In genomic region chrX:39162322-39162721, GRCh38 we compare ENCODE assay signal across 9 cellular contexts.
DNase-seq lines count a peak whose midpoint lies in the region; ATAC-seq and TF ChIP-seq lines count a peak whose summit lies in the region.
"Had no signal": no experiment of that assay in that cellular context is flagged by ENCODE, and none has a peak within 500 bp of the region (broad histone marks: within the 10 kb centered on the region; RNA-seq: fewer than 3 reads in every experiment).

No MANE protein-coding gene starts in this region.

- no peak overlapping the region for H3K27ac Mint-ChIP-seq in Calu3 (ENCODE audit: unreplicated experiment)

- TF ChIP-seq POLR2A in erythroblast (IDR thresholded peaks at IDR 0.05; ENCODE audit: low read length) (no peak), sigmoid colon (IDR thresholded peaks at IDR 0.05) (no peak)

- H3K4me3 Mint-ChIP-seq in Calu3 (ENCODE audit: low read depth, unreplicated experiment), result no peak overlapping the region

- H3K4me1 Mint-ChIP-seq in Calu3 (ENCODE audit: low read depth, unreplicated experiment), result peaks cover 17% of the 10 kb centered on the region

- DNase-seq in GM03348 (ENCODE audit: low spot score), result peak; percentile 7
- peak; percentile 53 to 57 for DNase-seq in activated CD4-positive, alpha-beta T cell treated with anti-CD3 and anti-CD28 coated beads, Interleukin-2, amount 50 U/mL, for 48 hours
- peak; percentile 79 for DNase-seq in erythroblast (lab: John Stamatoyannopoulos, UW)
- DNase-seq in sigmoid colon, result no peak
- DNase-seq in Calu3, result no peak
- DNase-seq in BE2C, result no peak
- DNase-seq in midbrain (lab: John Stamatoyannopoulos, UW), result no peak
- DNase-seq: mammary epithelial cell had no signal

- no peak for TF ChIP-seq EP300 in sigmoid colon (IDR thresholded peaks at IDR 0.05)

- H3K4me1 ChIP-seq in sigmoid colon, result peaks cover 0 to 8% (median 0%) of the 10 kb centered on the region in 4 donors
- H3K4me1 ChIP-seq in BE2C, result peaks cover 15% of the 10 kb centered on the region

- no peaks in the 10 kb centered on the region for H3K27me3 ChIP-seq in sigmoid colon
- no peaks in the 10 kb centered on the region for H3K27me3 ChIP-seq in BE2C

- peak overlapping the region in 3 of 4 donors; percentile 8 to 17 (median 12) for H3K4me3 ChIP-seq in sigmoid colon
- no peak overlapping the region for H3K4me3 ChIP-seq in BE2C (ENCODE audit: low read depth, low read length)

- intact Hi-C loops in sigmoid colon (cut with DNase I), result no loop called here
- intact Hi-C loops in Calu3 (cut with micrococcal nuclease; ENCODE audit: unreplicated experiment), result no loop called here

- TF ChIP-seq CTCF in sigmoid colon (IDR thresholded peaks at IDR 0.05) (peak in 1 of 4 experiments; percentile 15), Calu3 (IDR thresholded peaks at IDR 0.05; ENCODE audit: unreplicated experiment) (no peak), BE2C (IDR thresholded peaks at IDR 0.05; ENCODE audit: low read depth, low read length) (no peak)

- CTCF ChIA-PET in Calu3 (lab: Charles Lee), result no interaction called here

- H3K9me3 ChIP-seq in sigmoid colon (no peaks in the 10 kb centered on the region), BE2C (no peaks in the 10 kb centered on the region)

- WGBS in sigmoid colon, 2 donors, result 11 to 15% methylated on average over 29 of the region's 29 CpGs

- no peaks in the 10 kb centered on the region for H3K9me3 Mint-ChIP-seq in Calu3 (ENCODE audit: low read depth, unreplicated experiment)

- no TSS peak for BruUV-seq in Calu3 (replicated peaks; lab: Mats Ljungman, UMichigan)

- peaks cover 53% of the 10 kb centered on the region for H3K27me3 Mint-ChIP-seq in Calu3 (ENCODE audit: unreplicated experiment)

- H3K36me3 Mint-ChIP-seq in Calu3 (ENCODE audit: insufficient read depth, unreplicated experiment), result no peaks in the 10 kb centered on the region

- no peaks in the 10 kb centered on the region for H3K36me3 ChIP-seq in sigmoid colon
- H3K36me3 ChIP-seq in BE2C, result no peaks in the 10 kb centered on the region

- no peak overlapping the region for H3K27ac ChIP-seq in sigmoid colon

- no peak for ATAC-seq in SK-N-SH treated with all-trans-retinoic acid at 6 μM for 48 hours

TF ChIP-seq in SK-N-SH treated with all-trans-retinoic acid at 6 μM for 48 hours, 23 proteins besides CTCF, POLR2A, EP300 and RAD21:
- TF ChIP-seq TOX (CRISPR knock-in tag; IDR thresholded peaks at IDR 0.05; ENCODE audit: borderline replicate concordance) (no peak), ISL1 (CRISPR knock-in tag; IDR thresholded peaks at IDR 0.05) (no peak), CSRNP3 (CRISPR knock-in tag; IDR thresholded peaks at IDR 0.05) (no peak), ESRRG (CRISPR knock-in tag; IDR thresholded peaks at IDR 0.05) (no peak), PATZ1 (CRISPR knock-in tag; IDR thresholded peaks at IDR 0.05; ENCODE audit: borderline replicate concordance) (no peak), RARB (CRISPR knock-in tag; IDR thresholded peaks at IDR 0.05) (no peak), CSDC2 (CRISPR knock-in tag; IDR thresholded peaks at IDR 0.05) (no peak), ZNF565 (CRISPR knock-in tag; conservative IDR thresholded peaks at IDR 0.05; ENCODE audit: low read depth) (no peak), ZNF70 (CRISPR knock-in tag; IDR thresholded peaks at IDR 0.05) (no peak), SNAI2 (CRISPR knock-in tag; IDR thresholded peaks at IDR 0.05) (no peak), PPARA (CRISPR knock-in tag; IDR thresholded peaks at IDR 0.05; ENCODE audit: borderline replicate concordance) (no peak), OSR1 (CRISPR knock-in tag; IDR thresholded peaks at IDR 0.05) (no peak), ZFP30 (CRISPR knock-in tag; IDR thresholded peaks at IDR 0.05) (no peak)
TF ChIP-seq in SK-N-SH treated with all-trans-retinoic acid at 6 μM for 48 hours: peak in this region for 0.

Comparison
In these comparisons a context has a peak if more than half of its experiments do, and no peak if none do; other contexts are left out.
1. DNase-seq: peak in GM03348 (single experiment), activated CD4-positive, alpha-beta T cell treated with anti-CD3 and anti-CD28 coated beads, Interleukin-2, amount 50 U/mL, for 48 hours (2 of 2) and erythroblast (2 of 2); none in sigmoid colon (single experiment), Calu3 (single experiment), BE2C (single experiment) and midbrain (single experiment).